ENCODE assay signal across 16 cellular contexts in genomic region chr13:48110930-48111721, GRCh38. TPM values are rescaled to one million over a fixed set of nuclear protein-coding genes. Genes with fewer than 3 reads are reported as not detected.
DNase-seq lines count a peak whose midpoint lies in the region; ATAC-seq, FAIRE-seq and TF ChIP-seq lines count a peak whose summit lies in the region.
"Had no signal": no experiment of that assay in that cellular context is flagged by ENCODE, and none has a peak within 500 bp of the region (broad histone marks: within the 10 kb centered on the region; RNA-seq: fewer than 3 reads in every experiment).

No MANE protein-coding gene starts in this region.

- no peak for TF ChIP-seq EP300 in suprapubic skin (IDR thresholded peaks at IDR 0.05)

- H3K27me3 Mint-ChIP-seq in mesothelial cell of epicardium (ENCODE audit: low read depth): no peaks in the 10 kb centered on the region

- H3K27ac Mint-ChIP-seq in mesothelial cell of epicardium: peak overlapping the region; percentile 28
- H3K27ac Mint-ChIP-seq: activated CD4-positive, alpha-beta memory T cell treated with anti-CD3 and anti-CD28 coated beads, Interleukin-2, amount 10 ng/mL, durations not matched to agents 7 days and 5 days; activated naive CD4-positive, alpha-beta T cell treated with anti-CD3 and anti-CD28 coated beads, Interleukin-2, amount 10 ng/mL, durations not matched to agents 7 days and 5 days; CD4-positive, CD25-positive, alpha-beta regulatory T cell; stimulated activated naive CD8-positive, alpha-beta T cell treated with anti-CD3 and anti-CD28 coated beads, Interleukin-15, Interleukin-2, amounts not matched to agents 100 ng/mL and 50 ng/mL, for 24 hours; T-helper 2 cell treated with Interferon-gamma antibody and Interleukin-4, amounts not matched to agents 5 μg/mL and 100 μg/mL, for 36 hours had no signal

- no peaks in the 10 kb centered on the region for H3K9me3 ChIP-seq in SJCRH30 (replicated peaks)
- H3K9me3 ChIP-seq in suprapubic skin: no peaks in the 10 kb centered on the region
- H3K9me3 ChIP-seq: colonic mucosa had no signal

- peaks cover under 1% of the 10 kb centered on the region for H3K9me3 Mint-ChIP-seq in mesothelial cell of epicardium
- H3K9me3 Mint-ChIP-seq: activated CD4-positive, alpha-beta memory T cell treated with anti-CD3 and anti-CD28 coated beads, Interleukin-2, amount 10 ng/mL, durations not matched to agents 7 days and 5 days; activated naive CD4-positive, alpha-beta T cell treated with anti-CD3 and anti-CD28 coated beads, Interleukin-2, amount 10 ng/mL, durations not matched to agents 7 days and 5 days; stimulated activated naive CD8-positive, alpha-beta T cell treated with anti-CD3 and anti-CD28 coated beads, Interleukin-15, Interleukin-2, amounts not matched to agents 100 ng/mL and 50 ng/mL, for 24 hours; T-helper 2 cell treated with Interferon-gamma antibody and Interleukin-4, amounts not matched to agents 5 μg/mL and 100 μg/mL, for 36 hours had no signal

- H3K36me3 ChIP-seq in SJCRH30 (no peaks in the 10 kb centered on the region), suprapubic skin (no peaks in the 10 kb centered on the region)
- H3K36me3 ChIP-seq: colonic mucosa had no signal

- ATAC-seq in HG03108 (IDR thresholded peaks at IDR 0.05; ENCODE audit: unreplicated experiment) (no peak), GM18517 (IDR thresholded peaks at IDR 0.05; ENCODE audit: unreplicated experiment) (no peak)

- H3K27ac ChIP-seq in SJCRH30: no peak overlapping the region
- peak overlapping the region; percentile 10 for H3K27ac ChIP-seq in suprapubic skin
- H3K27ac ChIP-seq: colonic mucosa, PC-9 had no signal

- no peak for TF ChIP-seq POLR2A in suprapubic skin (IDR thresholded peaks at IDR 0.05)

- TF ChIP-seq CTCF in fibroblast of villous mesenchyme (IDR thresholded peaks at IDR 0.05; ENCODE audit: insufficient read depth, low read depth, low read length): no peak
- TF ChIP-seq CTCF in mesothelial cell of epicardium (IDR thresholded peaks at IDR 0.05; ENCODE audit: unreplicated experiment): no peak
- no peak for TF ChIP-seq CTCF in suprapubic skin (IDR thresholded peaks at IDR 0.05)
- TF ChIP-seq CTCF in D721Med (IDR thresholded peaks at IDR 0.05; ENCODE audit: insufficient read depth, missing control alignments): no peak

- H3K4me1 Mint-ChIP-seq in mesothelial cell of epicardium: peaks cover 6% of the 10 kb centered on the region
- H3K4me1 Mint-ChIP-seq: activated naive CD4-positive, alpha-beta T cell treated with anti-CD3 and anti-CD28 coated beads, Interleukin-2, amount 10 ng/mL, durations not matched to agents 7 days and 5 days; CD4-positive, CD25-positive, alpha-beta regulatory T cell had no signal

- H3K27me3 ChIP-seq in SJCRH30 (no peaks in the 10 kb centered on the region), suprapubic skin (no peaks in the 10 kb centered on the region)
- H3K27me3 ChIP-seq: colonic mucosa had no signal

- no peaks in the 10 kb centered on the region for H3K36me3 Mint-ChIP-seq in mesothelial cell of epicardium
- H3K36me3 Mint-ChIP-seq: activated naive CD4-positive, alpha-beta T cell treated with anti-CD3 and anti-CD28 coated beads, Interleukin-2, amount 10 ng/mL, durations not matched to agents 7 days and 5 days; CD4-positive, CD25-positive, alpha-beta regulatory T cell had no signal

- no peak overlapping the region for H3K4me3 Mint-ChIP-seq in mesothelial cell of epicardium
- H3K4me3 Mint-ChIP-seq: activated CD4-positive, alpha-beta memory T cell treated with anti-CD3 and anti-CD28 coated beads, Interleukin-2, amount 10 ng/mL, durations not matched to agents 7 days and 5 days; activated naive CD4-positive, alpha-beta T cell treated with anti-CD3 and anti-CD28 coated beads, Interleukin-2, amount 10 ng/mL, durations not matched to agents 7 days and 5 days; CD4-positive, CD25-positive, alpha-beta regulatory T cell; stimulated activated naive CD8-positive, alpha-beta T cell treated with anti-CD3 and anti-CD28 coated beads, Interleukin-15, Interleukin-2, amounts not matched to agents 100 ng/mL and 50 ng/mL, for 24 hours; T-helper 2 cell treated with Interferon-gamma antibody and Interleukin-4, amounts not matched to agents 5 μg/mL and 100 μg/mL, for 36 hours had no signal

- H3K4me1 ChIP-seq in SJCRH30 (no peaks in the 10 kb centered on the region), suprapubic skin (no peaks in the 10 kb centered on the region)
- H3K4me1 ChIP-seq: colonic mucosa had no signal

- DNase-seq in SJCRH30: peak; percentile 14 to 57
- peak; percentile 13 for DNase-seq in fibroblast of villous mesenchyme (ENCODE audit: low read depth)
- DNase-seq in mesothelial cell of epicardium (ENCODE audit: low spot score in 2 of 2, unreplicated experiment in 2 of 2): no peak
- no peak for DNase-seq in suprapubic skin (ENCODE audit: low spot score in 2 of 2)
- no peak for DNase-seq in NCI-H1105 treated with DMSO at 0.1 percent for 48 hours (lab: John Stamatoyannopoulos, UW)
- DNase-seq in D721Med (ENCODE audit: insufficient read length, low spot score): no peak
- DNase-seq: activated CD4-positive, alpha-beta memory T cell treated with anti-CD3 and anti-CD28 coated beads, Interleukin-2, amount 10 ng/mL, durations not matched to agents 7 days and 5 days; activated naive CD4-positive, alpha-beta T cell treated with anti-CD3 and anti-CD28 coated beads, Interleukin-2, amount 10 ng/mL, durations not matched to agents 7 days and 5 days; CD4-positive, CD25-positive, alpha-beta regulatory T cell; colonic mucosa; foreskin fibroblast; PC-9 had no signal

- 40% methylated on average over 3 of the region's 3 CpGs for WGBS in suprapubic skin

- no peak for FAIRE-seq in D721Med (lab: Jason Lieb, UNC)

- H3K4me3 ChIP-seq in SJCRH30 (no peak overlapping the region), fibroblast of villous mesenchyme (ENCODE audit: low read depth, low read length) (no peak overlapping the region), suprapubic skin (no peak overlapping the region)
- H3K4me3 ChIP-seq: colonic mucosa, PC-9 had no signal

RNA-seq across cellular contexts. Expression of gene MED4, which starts 16.2 kb away (rescaled TPM):
- total RNA-seq in SJCRH30 (2014; rRNA removed; shearing (Covaris generic)): 42.4 and 46.6 TPM in 2 replicates
- total RNA-seq in fibroblast of villous mesenchyme: 21.6 and 27.2 TPM in 2 replicates
- 45.0 to 46.6 TPM (median 46.3 TPM) in 3 replicates for total RNA-seq in mesothelial cell of epicardium
- 10 to 100 TPM; 34.7 to 46.3 (median 40.6) TPM for total RNA-seq in suprapubic skin

Comparison
In these comparisons a context has a peak if more than half of its experiments do, and no peak if none do; other contexts are left out.
1. DNase-seq: peak in SJCRH30 (2 of 2) and fibroblast of villous mesenchyme (single experiment); none in mesothelial cell of epicardium (0 of 2), suprapubic skin (0 of 2), NCI-H1105 treated with DMSO at 0.1 percent for 48 hours (single experiment) and D721Med (single experiment).